ENCODE assay signal across 1 cellular context in genomic region chr21:45060089-45060488, GRCh38.
TF ChIP-seq lines count a peak whose summit lies in the region.

No MANE protein-coding gene starts in this region.

TF ChIP-seq in H1, 55 proteins besides CTCF, POLR2A, EP300 and RAD21:
- TF ChIP-seq TAF7 (optimal IDR thresholded peaks at IDR 0.05; ENCODE audit: borderline replicate concordance, low read depth, low read length) = no peak
- TF ChIP-seq MAX (IDR thresholded peaks at IDR 0.05) = no peak
- TF ChIP-seq TCF12 (IDR thresholded peaks at IDR 0.05; ENCODE audit: low read depth, low read length) = no peak
- no peak for TF ChIP-seq EGR1 (IDR thresholded peaks at IDR 0.05; ENCODE audit: borderline replicate concordance, low read depth, low read length)
- TF ChIP-seq TBP (IDR thresholded peaks at IDR 0.05; ENCODE audit: low read depth, low read length) = no peak
- no peak for TF ChIP-seq TAF1 (IDR thresholded peaks at IDR 0.05; ENCODE audit: low read depth, low read length)
